ENCODE assay signal across 1 cellular context in genomic region chr2:148528356-148529064, GRCh38.
TF ChIP-seq lines count a peak whose summit lies in the region.

No MANE protein-coding gene starts in this region.

TF ChIP-seq in GM12878, 131 proteins besides CTCF, POLR2A, EP300 and RAD21:
- TF ChIP-seq ZBTB40 (IDR thresholded peaks at IDR 0.05; ENCODE audit: borderline replicate concordance) (peak; percentile 64; the same call in 1 of the 2 replicates), BRCA1 (IDR thresholded peaks at IDR 0.05; ENCODE audit: low read depth, low read length) (no peak), FOXM1 (IDR thresholded peaks at IDR 0.05; ENCODE audit: low read depth, low read length) (no peak), ZNF207 (IDR thresholded peaks at IDR 0.05; ENCODE audit: borderline replicate concordance) (no peak), SRF (IDR thresholded peaks at IDR 0.05; ENCODE audit: low read depth in 2 of 2, low read length in 2 of 2) (no peak), PML (IDR thresholded peaks at IDR 0.05; ENCODE audit: low read length) (no peak), TARDBP (IDR thresholded peaks at IDR 0.05; ENCODE audit: borderline replicate concordance) (no peak), STAT1 (conservative IDR thresholded peaks at IDR 0.05) (no peak), RUNX3 (IDR thresholded peaks at IDR 0.05; ENCODE audit: low read length) (peak; percentile 41), TBL1XR1 (IDR thresholded peaks at IDR 0.05; ENCODE audit: low read depth, low read length) (no peak), SREBF1 (IDR thresholded peaks at IDR 0.05; ENCODE audit: low read length) (no peak)
